12 cellular contexts compared by ENCODE assay signal in the genomic region with DNA sequence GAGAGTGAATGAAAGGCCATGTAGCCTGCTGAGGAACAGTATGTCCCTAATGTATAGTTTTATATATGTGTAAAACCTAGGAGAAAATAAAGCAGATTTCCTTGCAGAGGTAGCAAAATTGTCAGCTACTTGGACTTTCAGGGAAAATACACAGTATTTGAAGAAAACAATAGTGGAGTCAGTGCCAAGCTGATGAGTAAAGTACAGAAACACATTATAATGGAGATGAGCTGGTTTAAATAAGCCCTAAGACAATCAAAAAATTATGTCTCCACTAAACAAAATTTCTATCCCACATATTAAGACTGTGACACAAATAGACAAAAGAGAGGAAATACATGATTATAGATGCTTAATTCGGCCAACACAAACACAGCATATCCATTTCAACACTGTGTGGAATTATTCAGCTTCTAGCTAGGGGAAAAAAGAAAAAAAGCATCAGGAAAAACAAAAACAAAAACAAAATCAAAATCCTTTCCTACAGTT.
DNase-seq lines count a peak whose midpoint lies in the region; ATAC-seq, FAIRE-seq and TF ChIP-seq lines count a peak whose summit lies in the region.
"Had no signal": no experiment of that assay in that cellular context is flagged by ENCODE, and none has a peak within 500 bp of the region (broad histone marks: within the 10 kb centered on the region; RNA-seq: fewer than 3 reads in every experiment).

No MANE protein-coding gene starts in this region.

- 37 to 47% methylated on average over 1 of the region's 1 CpG for WGBS in upper lobe of left lung, 2 donors

- CTCF ChIA-PET in activated CD8-positive, alpha-beta T cell treated with anti-CD3 and anti-CD28 coated beads for 36 hours (lab: Charles Lee): interaction anchor here (0.7 to 1.8 kb wide), 8 partner anchors 10 to 161 kb away, joined by 3 to 11 read pairs (median 4); partner anchors contain the start of gene MAML2

- in situ Hi-C loops in GM13977 (cut with MboI; ENCODE audit: low pct_unique_long_range_greater_than_20kb, low sequenced_read_pairs, unreplicated experiment): no loop called here

- H3K4me1 ChIP-seq in kidney (ENCODE audit: control insufficient read depth in 1 of 2, insufficient read depth in 1 of 2, low read depth in 1 of 2, low read length in 2 of 2): peaks cover 19 to 20% of the 10 kb centered on the region in 2 donors
- peaks cover 43 to 60% (median 49%) of the 10 kb centered on the region in 4 donors for H3K4me1 ChIP-seq in upper lobe of left lung

- POLR2A ChIA-PET in activated CD8-positive, alpha-beta T cell treated with anti-CD3 and anti-CD28 coated beads for 36 hours (lab: Charles Lee): interaction anchor here (0.6 to 3.6 kb wide), 12 partner anchors 11 to 428 kb away, joined by 3 to 14 read pairs (median 4); no protein-coding TSS in a partner anchor

- H3K36me3 ChIP-seq in kidney (ENCODE audit: control insufficient read depth in 1 of 2, insufficient read depth in 2 of 2, low read length in 2 of 2): no peaks in the 10 kb centered on the region
- H3K36me3 ChIP-seq in upper lobe of left lung: no peaks in the 10 kb centered on the region

- H3K9me3 Mint-ChIP-seq in activated naive CD4-positive, alpha-beta T cell treated with anti-CD3 and anti-CD28 coated beads, Interleukin-2, amount 50 U/mL, for 24 hours: peaks cover 23% of the 10 kb centered on the region
- peaks cover 21% of the 10 kb centered on the region for H3K9me3 Mint-ChIP-seq in activated CD8-positive, alpha-beta T cell treated with anti-CD3 and anti-CD28 coated beads for 36 hours

- H3K4me1 Mint-ChIP-seq in activated naive CD4-positive, alpha-beta T cell treated with anti-CD3 and anti-CD28 coated beads, Interleukin-2, amount 50 U/mL, for 24 hours: peaks cover 86% of the 10 kb centered on the region
- H3K4me1 Mint-ChIP-seq in activated CD8-positive, alpha-beta T cell treated with anti-CD3 and anti-CD28 coated beads for 36 hours (ENCODE audit: low read depth): peaks cover 87% of the 10 kb centered on the region

- intact Hi-C loops in activated CD8-positive, alpha-beta T cell treated with anti-CD3 and anti-CD28 coated beads for 36 hours (cut with micrococcal nuclease): no loop called here
- intact Hi-C loops in kidney (cut with DNase I): no loop called here

- no peak for TF ChIP-seq CTCF in activated CD8-positive, alpha-beta T cell treated with anti-CD3 and anti-CD28 coated beads for 36 hours (IDR thresholded peaks at IDR 0.05)
- TF ChIP-seq CTCF in kidney (IDR thresholded peaks at IDR 0.05; ENCODE audit: borderline replicate concordance, extremely low read depth, insufficient read depth) (no peak), upper lobe of left lung (IDR thresholded peaks at IDR 0.05) (no peak), GM13977 (IDR thresholded peaks at IDR 0.05; ENCODE audit: extremely low read depth, insufficient read depth, missing control alignments) (no peak)

- peak overlapping the region in 1 of 2 donors; percentile 9 for H3K9ac ChIP-seq in kidney (ENCODE audit: low read length in 2 of 2)

- no peak for FAIRE-seq in kidney (lab: Jason Lieb, UNC)

- DNase-seq in activated naive CD4-positive, alpha-beta T cell (lab: John Stamatoyannopoulos, UW): no peak
- no peak for DNase-seq in activated CD8-positive, alpha-beta T cell treated with anti-CD3 and anti-CD28 coated beads for 36 hours
- no peak for DNase-seq in kidney
- DNase-seq in upper lobe of left lung: no peak
- no peak for DNase-seq in HK-2 (ENCODE audit: unreplicated experiment)
- DNase-seq in GM13977 (ENCODE audit: low spot score): no peak
- no peak for DNase-seq in NCI-H1105 (lab: John Stamatoyannopoulos, UW)
- DNase-seq: foreskin keratinocyte, MV-4-11, WERI-Rb-1 had no signal

- no peaks in the 10 kb centered on the region for H3K27me3 ChIP-seq in upper lobe of left lung
- H3K27me3 ChIP-seq: foreskin keratinocyte had no signal

- no peak for TF ChIP-seq EP300 in upper lobe of left lung (IDR thresholded peaks at IDR 0.05)

- H3K27ac ChIP-seq in kidney (ENCODE audit: low read depth in 2 of 2, low read length in 2 of 2) (peak overlapping the region; percentile 60 to 87), upper lobe of left lung (peak overlapping the region; percentile 50 to 76 (median 68))
- H3K27ac ChIP-seq: foreskin keratinocyte, WERI-Rb-1 had no signal

- no peak for TF ChIP-seq POLR2A in upper lobe of left lung (IDR thresholded peaks at IDR 0.05)

- no peaks in the 10 kb centered on the region for H3K27me3 Mint-ChIP-seq in activated naive CD4-positive, alpha-beta T cell treated with anti-CD3 and anti-CD28 coated beads, Interleukin-2, amount 50 U/mL, for 24 hours
- H3K27me3 Mint-ChIP-seq in activated CD8-positive, alpha-beta T cell treated with anti-CD3 and anti-CD28 coated beads for 36 hours: no peaks in the 10 kb centered on the region

- H3K4me3 Mint-ChIP-seq in activated naive CD4-positive, alpha-beta T cell treated with anti-CD3 and anti-CD28 coated beads, Interleukin-2, amount 50 U/mL, for 24 hours: peak overlapping the region; percentile 79
- H3K4me3 Mint-ChIP-seq in activated CD8-positive, alpha-beta T cell treated with anti-CD3 and anti-CD28 coated beads for 36 hours: peak overlapping the region; percentile 58

- H3K36me3 Mint-ChIP-seq in activated naive CD4-positive, alpha-beta T cell treated with anti-CD3 and anti-CD28 coated beads, Interleukin-2, amount 50 U/mL, for 24 hours: peaks cover 45% of the 10 kb centered on the region
- H3K36me3 Mint-ChIP-seq in activated CD8-positive, alpha-beta T cell treated with anti-CD3 and anti-CD28 coated beads for 36 hours (ENCODE audit: low read depth): peaks cover 38% of the 10 kb centered on the region

- H3K9me3 ChIP-seq in kidney (ENCODE audit: control insufficient read depth in 1 of 2, low read length in 2 of 2) (no peaks in the 10 kb centered on the region), upper lobe of left lung (no peaks in the 10 kb centered on the region)

- peak overlapping the region; percentile 98 for H3K27ac Mint-ChIP-seq in activated naive CD4-positive, alpha-beta T cell treated with anti-CD3 and anti-CD28 coated beads, Interleukin-2, amount 50 U/mL, for 24 hours
- H3K27ac Mint-ChIP-seq in activated CD8-positive, alpha-beta T cell treated with anti-CD3 and anti-CD28 coated beads for 36 hours: peak overlapping the region; percentile 90

- no peak for ATAC-seq in activated CD8-positive, alpha-beta T cell treated with anti-CD3 and anti-CD28 coated beads for 36 hours
- no peak for ATAC-seq in upper lobe of left lung (ENCODE audit: low FRiP score in 2 of 2)

- H3K4me3 ChIP-seq in kidney (ENCODE audit: low read length in 2 of 2) (no peak overlapping the region), upper lobe of left lung (no peak overlapping the region)
- H3K4me3 ChIP-seq: lung had no signal
